ENCODE assay signal across 8 cellular contexts in genomic region chr16:69107311-69107962, GRCh38. TPM values are rescaled to one million over a fixed set of nuclear protein-coding genes. Genes with fewer than 3 reads are reported as not detected.
A peak's percentile ranks its signal among the peaks of the same experiment; 100 is the strongest.
DNase-seq lines count a peak whose midpoint lies in the region; TF ChIP-seq lines count a peak whose summit lies in the region.

No MANE protein-coding gene starts in this region.

- H2BK5ac ChIP-seq in mesenchymal stem cell (ENCODE audit: low read depth, low read length, poor library complexity, severe bottlenecking) = no peak overlapping the region

- H3K4ac ChIP-seq in mesenchymal stem cell (ENCODE audit: low read depth in 1 of 2, low read length in 2 of 2) = no peak overlapping the region

- no peak overlapping the region for H3K27ac ChIP-seq in mesenchymal stem cell (ENCODE audit: low read length, poor library complexity, severe bottlenecking)
- H3K27ac ChIP-seq in vagina = no peak overlapping the region

- H2AK5ac ChIP-seq in mesenchymal stem cell (ENCODE audit: low read length, severe bottlenecking) = no peak overlapping the region

- H4K8ac ChIP-seq in mesenchymal stem cell (ENCODE audit: low read length) = no peak overlapping the region

- H3K4me1 ChIP-seq in mesenchymal stem cell (ENCODE audit: control insufficient read depth, insufficient read depth, low read depth, low read length) (peaks cover 42% of the 10 kb centered on the region), vagina (peaks cover 32% of the 10 kb centered on the region)

- TF ChIP-seq POLR2A in vagina (IDR thresholded peaks at IDR 0.05) = no peak

- peaks cover 35% of the 10 kb centered on the region for H3K79me1 ChIP-seq in mesenchymal stem cell (replicated peaks; ENCODE audit: low read length, poor library complexity, severe bottlenecking)

- no peak for TF ChIP-seq CTCF in vagina (IDR thresholded peaks at IDR 0.05)

- H2BK120ac ChIP-seq in mesenchymal stem cell (ENCODE audit: low read depth, low read length) = no peak overlapping the region

- no peak overlapping the region for H3K18ac ChIP-seq in mesenchymal stem cell (ENCODE audit: low read depth in 1 of 2, low read length in 2 of 2)

- no peak overlapping the region for H2BK15ac ChIP-seq in mesenchymal stem cell (ENCODE audit: low read depth, poor library complexity, severe bottlenecking)

- H3K4me2 ChIP-seq in mesenchymal stem cell (ENCODE audit: low read length, poor library complexity, severe bottlenecking) = peak overlapping the region; percentile 97

- H3K9ac ChIP-seq in mesenchymal stem cell (ENCODE audit: low read length) = no peak overlapping the region

- H3K14ac ChIP-seq in mesenchymal stem cell (ENCODE audit: low read length in 2 of 2) = no peak overlapping the region

- H3K27me3 ChIP-seq in mesenchymal stem cell (ENCODE audit: control insufficient read depth in 1 of 2, insufficient read depth in 1 of 2, low read length in 2 of 2) (peaks cover 0 to 15% of the 10 kb centered on the region in 2 experiments), vagina (no peaks in the 10 kb centered on the region)

- H3K36me3 ChIP-seq in mesenchymal stem cell (ENCODE audit: control insufficient read depth in 1 of 2, insufficient read depth in 2 of 2, low read depth in 1 of 2, low read length in 2 of 2) (peaks cover 24 to 28% of the 10 kb centered on the region in 2 experiments), vagina (peaks cover 0 to 4% of the 10 kb centered on the region in 2 donors)

- H4K91ac ChIP-seq in mesenchymal stem cell (ENCODE audit: low read length) = no peak overlapping the region

- no peaks in the 10 kb centered on the region for H3K9me3 ChIP-seq in mesenchymal stem cell (ENCODE audit: control insufficient read depth, low read length)
- H3K9me3 ChIP-seq in vagina = no peaks in the 10 kb centered on the region

- no peak overlapping the region for H2AFZ ChIP-seq in mesenchymal stem cell (ENCODE audit: low read depth, low read length)

- intact Hi-C loops in vagina (cut with DNase I) = loop anchor here (10.0 kb wide), 1 partner anchor 233 kb away; no protein-coding TSS in a partner anchor

- 2% methylated on average over 42 of the region's 52 CpGs for WGBS in mesenchymal stem cell

- peak; percentile 22 for DNase-seq in stimulated activated CD4-positive, alpha-beta T cell treated with anti-CD3 and anti-CD28 coated beads, Interleukin-15, amount 100 ng/mL, for 24 hours
- DNase-seq in stimulated activated CD4-positive, alpha-beta T cell treated with anti-CD3 and anti-CD28 coated beads, Interleukin-4, amount 100 ng/mL, for 4 hours = no peak
- DNase-seq in dermis blood vessel endothelial cell (peak; percentile 45), mesenchymal stem cell (peak; percentile 18), vagina (ENCODE audit: extremely low spot score in 2 of 2) (no peak), DMS153 (lab: John Stamatoyannopoulos, UW) (no peak), NCI-H1417 treated with DMSO at 0.1 percent for 48 hours (lab: John Stamatoyannopoulos, UW) (no peak), SIG-M5 (lab: John Stamatoyannopoulos, UW) (no peak)

- no peak overlapping the region for H2BK12ac ChIP-seq in mesenchymal stem cell (ENCODE audit: low read length in 2 of 2)

- H3K4me3 ChIP-seq in mesenchymal stem cell (ENCODE audit: insufficient read depth in 1 of 2, low read depth in 1 of 2, low read length in 2 of 2) = peak overlapping the region; percentile 61 to 71
- peak overlapping the region; percentile 54 to 59 for H3K4me3 ChIP-seq in vagina

- peak overlapping the region in 1 of 2 experiments; percentile 67 for H3K23ac ChIP-seq in mesenchymal stem cell (ENCODE audit: low read length in 2 of 2)

RNA-seq across cellular contexts. Expression of gene HAS3, which starts 2.0 kb away (rescaled TPM):
- total RNA-seq in dermis blood vessel endothelial cell = 3.6 and 4.5 TPM in 2 replicates
- polyA plus RNA-seq in mesenchymal stem cell (2013, experiment 1 of 2) = 0.06 TPM
- polyA plus RNA-seq in mesenchymal stem cell (2013, experiment 2 of 2) = 0.10 TPM
- total RNA-seq in vagina = 25.8 TPM

RNA-seq across cellular contexts. Expression of gene CHTF8, which starts 25.0 kb away (rescaled TPM):
- total RNA-seq in dermis blood vessel endothelial cell (89.9 and 160 TPM in 2 replicates), vagina (59.4 TPM)
- 68.6 TPM for polyA plus RNA-seq in mesenchymal stem cell (2013, experiment 1 of 2)
- 67.4 TPM for polyA plus RNA-seq in mesenchymal stem cell (2013, experiment 2 of 2)

RNA-seq across cellular contexts. Expression of gene UTP4, which starts 25.0 kb away (rescaled TPM):
- total RNA-seq in dermis blood vessel endothelial cell = 14.1 and 26.7 TPM in 2 replicates
- polyA plus RNA-seq in mesenchymal stem cell (2013, experiment 1 of 2) = 27.9 TPM
- polyA plus RNA-seq in mesenchymal stem cell (2013, experiment 2 of 2) = 27.8 TPM
- 34.9 TPM for total RNA-seq in vagina

Comparison
In these comparisons a context has a peak if more than half of its experiments do, and no peak if none do; other contexts are left out.
1. DNase-seq: peak in stimulated activated CD4-positive, alpha-beta T cell treated with anti-CD3 and anti-CD28 coated beads, Interleukin-15, amount 100 ng/mL, for 24 hours (single experiment), dermis blood vessel endothelial cell (single experiment) and mesenchymal stem cell (single experiment); none in stimulated activated CD4-positive, alpha-beta T cell treated with anti-CD3 and anti-CD28 coated beads, Interleukin-4, amount 100 ng/mL, for 4 hours (0 of 2), vagina (0 of 2), DMS153 (single experiment), NCI-H1417 treated with DMSO at 0.1 percent for 48 hours (single experiment) and SIG-M5 (single experiment).